9 cellular contexts compared by ENCODE assay signal in genomic region chr3:67655364-67656121, GRCh38. TPM values are rescaled to one million over a fixed set of nuclear protein-coding genes. Genes with fewer than 3 reads are reported as not detected.
A peak's percentile ranks its signal among the peaks of the same experiment; 100 is the strongest.
DNase-seq lines count a peak whose midpoint lies in the region; ATAC-seq, FAIRE-seq and TF ChIP-seq lines count a peak whose summit lies in the region.
"Had no signal": no experiment of that assay in that cellular context is flagged by ENCODE, and none has a peak within 500 bp of the region (broad histone marks: within the 10 kb centered on the region; RNA-seq: fewer than 3 reads in every experiment).

No MANE protein-coding gene starts in this region.

- H3K27me3 ChIP-seq in uterus, result no peaks in the 10 kb centered on the region

- no peak for TF ChIP-seq POLR2A in uterus (IDR thresholded peaks at IDR 0.05)

- peak overlapping the region in 1 of 2 donors; percentile 96 for H3K4me3 ChIP-seq in uterus

- H3K36me3 ChIP-seq in uterus, result no peaks in the 10 kb centered on the region

- intact Hi-C loops in uterus (cut with DNase I; ENCODE audit: low total_unique reads), result no loop called here

- H3K27ac ChIP-seq in VCaP (peak overlapping the region; percentile 96), uterus (peak overlapping the region in 1 of 2 donors; percentile 97)

- no peaks in the 10 kb centered on the region for H3K4me1 ChIP-seq in uterus

- no peaks in the 10 kb centered on the region for H3K9me3 ChIP-seq in uterus

- TF ChIP-seq CTCF in VCaP (conservative IDR thresholded peaks at IDR 0.05), result no peak
- TF ChIP-seq CTCF in uterus (IDR thresholded peaks at IDR 0.05), result no peak

- ATAC-seq in GM19035 (IDR thresholded peaks at IDR 0.05; ENCODE audit: unreplicated experiment), result peak; percentile 48
- peak; percentile 43 for ATAC-seq in HG03066 (IDR thresholded peaks at IDR 0.05; ENCODE audit: low read depth, unreplicated experiment)

- peak; percentile 85 for DNase-seq in central memory CD4-positive, alpha-beta T cell
- DNase-seq in pons (ENCODE audit: low spot score) (peak; percentile 15), uterus (peak; percentile 18 to 20), frontal cortex (ENCODE audit: low spot score in 2 of 2) (no peak), RCC 7860 (ENCODE audit: low spot score) (no peak)

- no peak for FAIRE-seq in frontal cortex (lab: Jason Lieb, UNC)
- FAIRE-seq in RCC 7860 (lab: Jason Lieb, UNC), result no peak
- FAIRE-seq: endometrium had no signal

RNA-seq across cellular contexts. Expression of gene SUCLG2, which starts 1.1 kb away (rescaled TPM):
- total RNA-seq in uterus (10 to 100 TPM; 30.5 to 77.0 (median 45.2) TPM), frontal cortex (9.4 TPM)

Comparison
In these comparisons a context has a peak if more than half of its experiments do, and no peak if none do; other contexts are left out.
1. DNase-seq: peak in central memory CD4-positive, alpha-beta T cell (single experiment), pons (single experiment) and uterus (2 of 2); none in frontal cortex (0 of 2) and RCC 7860 (single experiment).